ENCODE assay signal across 8 cellular contexts in genomic region chr3:168865022-168865551, GRCh38.
A peak's percentile ranks its signal among the peaks of the same experiment; 100 is the strongest.
DNase-seq lines count a peak whose midpoint lies in the region; ATAC-seq and TF ChIP-seq lines count a peak whose summit lies in the region.

No MANE protein-coding gene starts in this region.

- H3K4me1 ChIP-seq in Peyer's patch = no peaks in the 10 kb centered on the region
- peaks cover 5 to 9% of the 10 kb centered on the region in 2 donors for H3K4me1 ChIP-seq in thyroid gland
- peaks cover 0 to 9% (median 0%) of the 10 kb centered on the region in 4 donors for H3K4me1 ChIP-seq in sigmoid colon

- TF ChIP-seq CTCF in GM13977 (IDR thresholded peaks at IDR 0.05; ENCODE audit: extremely low read depth, insufficient read depth, missing control alignments) (peak; percentile 54), Peyer's patch (IDR thresholded peaks at IDR 0.05) (peak in 4 of 6 experiments; percentile 47 to 62 (median 56)), thyroid gland (IDR thresholded peaks at IDR 0.05) (peak in 5 of 6 experiments; percentile 52 to 74 (median 59)), sigmoid colon (IDR thresholded peaks at IDR 0.05) (peak in 2 of 4 experiments; percentile 19 to 71)

- H3K36me3 ChIP-seq in Peyer's patch = no peaks in the 10 kb centered on the region
- H3K36me3 ChIP-seq in thyroid gland = no peaks in the 10 kb centered on the region
- H3K36me3 ChIP-seq in sigmoid colon = no peaks in the 10 kb centered on the region

- intact Hi-C loops in thyroid gland (cut with DNase I) (no loop called here), sigmoid colon (cut with DNase I) (loop anchor here (5.0 kb wide), 1 partner anchor 802 kb away; no protein-coding TSS in a partner anchor)

- H3K27me3 ChIP-seq in Peyer's patch (no peaks in the 10 kb centered on the region), thyroid gland (no peaks in the 10 kb centered on the region), sigmoid colon (no peaks in the 10 kb centered on the region)

- peak; percentile 31 to 33 for DNase-seq in AML-193 (lab: John Stamatoyannopoulos, UW)
- peak; percentile 4 for DNase-seq in GM13977 (ENCODE audit: low spot score)
- no peak for DNase-seq in Peyer's patch
- peak; percentile 3 for DNase-seq in fibroblast of the conjunctiva (ENCODE audit: low read depth)
- no peak for DNase-seq in thyroid gland
- no peak for DNase-seq in sigmoid colon

- no peak for TF ChIP-seq POLR2A in Peyer's patch (IDR thresholded peaks at IDR 0.05)
- TF ChIP-seq POLR2A in thyroid gland (IDR thresholded peaks at IDR 0.05) = no peak
- TF ChIP-seq POLR2A in sigmoid colon (IDR thresholded peaks at IDR 0.05) = no peak

- H3K4me3 ChIP-seq in Peyer's patch = peak overlapping the region in 1 of 4 donors; percentile 30
- H3K4me3 ChIP-seq in thyroid gland (replicated peaks in 1 of 3) = no peak overlapping the region
- H3K4me3 ChIP-seq in sigmoid colon = no peak overlapping the region

- in situ Hi-C loops in GM13977 (cut with MboI; ENCODE audit: low pct_unique_long_range_greater_than_20kb, low sequenced_read_pairs, unreplicated experiment) = no loop called here

- H3K27ac ChIP-seq in Peyer's patch (no peak overlapping the region), thyroid gland (no peak overlapping the region), sigmoid colon (no peak overlapping the region)

- TF ChIP-seq EP300 in sigmoid colon (IDR thresholded peaks at IDR 0.05) = no peak

- ATAC-seq in GM18519 (IDR thresholded peaks at IDR 0.05; ENCODE audit: low FRiP score, unreplicated experiment) (no peak), HG02759 (IDR thresholded peaks at IDR 0.05; ENCODE audit: unreplicated experiment) (no peak)

- H3K9me3 ChIP-seq in Peyer's patch = no peaks in the 10 kb centered on the region
- no peaks in the 10 kb centered on the region for H3K9me3 ChIP-seq in thyroid gland
- no peaks in the 10 kb centered on the region for H3K9me3 ChIP-seq in sigmoid colon

- WGBS in thyroid gland, 2 donors = 0 to 1% methylated on average over 1 of the region's 1 CpG
- WGBS in sigmoid colon, 2 donors = 0 to 2% methylated on average over 1 of the region's 1 CpG

Comparison
In these comparisons a context has a peak if more than half of its experiments do, and no peak if none do; other contexts are left out.
1. DNase-seq: peak in AML-193 (2 of 2), GM13977 (single experiment) and fibroblast of the conjunctiva (single experiment); none in Peyer's patch (0 of 3), thyroid gland (0 of 2) and sigmoid colon (single experiment).